20 cellular contexts compared by ENCODE assay signal in genomic region chr16:30022887-30023286, GRCh38. TPM values are rescaled to one million over a fixed set of nuclear protein-coding genes. Genes with fewer than 3 reads are reported as not detected.
DNase-seq lines count a peak whose midpoint lies in the region; ATAC-seq and TF ChIP-seq lines count a peak whose summit lies in the region.
"Had no signal": no experiment of that assay in that cellular context is flagged by ENCODE, and none has a peak within 500 bp of the region (broad histone marks: within the 10 kb centered on the region; RNA-seq: fewer than 3 reads in every experiment).

C16orf92 (plus strand) TSS chr16:30023198; CDS start chr16:30023341, 143 bp downstream.

- no peaks in the 10 kb centered on the region for H4K20me1 ChIP-seq in H9 (ENCODE audit: control insufficient read depth, insufficient read depth, insufficient read length)

- H3K4me3 Mint-ChIP-seq in H9: no peak within 1 kb of the TSS; a peak in 1 of 5 replicates

- no peak within 1 kb of the TSS for H4K8ac ChIP-seq in H9 (replicated peaks; ENCODE audit: insufficient read length, low read depth, low read length)
- no peak within 1 kb of the TSS for H4K8ac ChIP-seq in neuronal stem cell (ENCODE audit: low read depth, low read length)

- H4K5ac ChIP-seq in H9 (ENCODE audit: insufficient read length, low read depth, low read length): no peak within 1 kb of the TSS

- H3K79me2 ChIP-seq in H9 (ENCODE audit: insufficient read depth, low read length): no peaks in the 10 kb centered on the region

- TF ChIP-seq CTCF in H9 (conservative IDR thresholded peaks at IDR 0.05) (no peak), WERI-Rb-1 (IDR thresholded peaks at IDR 0.05; ENCODE audit: low read depth, low read length) (no peak)

- H3K79me1 ChIP-seq in H9 (ENCODE audit: insufficient read depth, low read depth, low read length, poor library complexity, severe bottlenecking) (no peaks in the 10 kb centered on the region), neuronal stem cell (ENCODE audit: low read depth, low read length) (peaks cover 4% of the 10 kb centered on the region)

- H2BK15ac ChIP-seq in H9 (ENCODE audit: low read depth, low read length) (no peak within 1 kb of the TSS), neuronal stem cell (ENCODE audit: low read length) (no peak within 1 kb of the TSS)

- H3K4me2 ChIP-seq in H9 (ENCODE audit: insufficient read depth, insufficient read length, low read length) (no peak within 1 kb of the TSS), neuronal stem cell (ENCODE audit: insufficient read depth, low read length, poor library complexity, severe bottlenecking) (no peak within 1 kb of the TSS)

- no peaks in the 10 kb centered on the region; a peak in 1 of 5 replicates for H3K9me3 Mint-ChIP-seq in H9
- H3K9me3 Mint-ChIP-seq: HFFc6, IgD-negative memory B cell had no signal

- peaks cover 6 to 15% (median 11%) of the 10 kb centered on the region in 3 experiments; a peak in 5 of 7 replicates for H3K36me3 Mint-ChIP-seq in H9 (ENCODE audit: insufficient read depth in 1 of 3, low read depth in 3 of 3)
- H3K36me3 Mint-ChIP-seq: CD4-positive, alpha-beta memory T cell had no signal

- H3K23ac ChIP-seq in H9 (ENCODE audit: insufficient read length, low read depth, low read length) (no peak within 1 kb of the TSS), neuronal stem cell (ENCODE audit: low read depth, low read length, poor library complexity) (no peak within 1 kb of the TSS)

- no peak within 1 kb of the TSS for H3K14ac ChIP-seq in H9 (ENCODE audit: insufficient read depth, low read length)
- no peak within 1 kb of the TSS for H3K14ac ChIP-seq in neuronal stem cell (ENCODE audit: low read length)

- H3K56ac ChIP-seq in H9 (ENCODE audit: insufficient read length, low read depth, low read length): no peak within 1 kb of the TSS

- WGBS in H9 (ENCODE audit: extremely low coverage, insufficient read length, low lambda C conversion rate): no CpG with 5 or more reads among the region's 6 CpGs
- WGBS in neuronal stem cell (ENCODE audit: extremely low coverage in 2 of 2, insufficient read length in 2 of 2, insufficient replicate concordance in 1 of 2), 2 donors: no CpG with 5 or more reads among the region's 6 CpGs

- H3K4me1 ChIP-seq in H9 (ENCODE audit: insufficient read depth, low read length): no peaks in the 10 kb centered on the region
- no peaks in the 10 kb centered on the region for H3K4me1 ChIP-seq in iPS-15b (ENCODE audit: control insufficient read depth, insufficient read depth, low read length)
- peaks cover 0 to 4% of the 10 kb centered on the region in 2 donors for H3K4me1 ChIP-seq in neuronal stem cell (ENCODE audit: control insufficient read depth in 2 of 2, insufficient read depth in 1 of 2, low read depth in 1 of 2, low read length in 2 of 2)
- H3K4me1 ChIP-seq: A549 had no signal

- peak within 1 kb of the TSS in 2 of 3 experiments; percentile 69 to 85; a peak in 2 of 7 replicates for H3K27ac Mint-ChIP-seq in H9
- H3K27ac Mint-ChIP-seq: HFFc6, IgD-negative memory B cell had no signal

- no peak within 1 kb of the TSS for H3T11ph ChIP-seq in H9 (ENCODE audit: low read length)

- H3K9ac ChIP-seq in H9 (ENCODE audit: extremely low read depth, insufficient read length, low read length) (no peak within 1 kb of the TSS), iPS-15b (ENCODE audit: low read depth, low read length) (peak within 1 kb of the TSS; percentile 24), neuronal stem cell (ENCODE audit: low read depth, low read length, poor library complexity) (no peak within 1 kb of the TSS)
- H3K9ac ChIP-seq: GM23248 had no signal

- peaks cover 4% of the 10 kb centered on the region for H3K23me2 ChIP-seq in H9 (ENCODE audit: insufficient read length, low read depth, low read length, poor library complexity, severe bottlenecking)

- H3K27ac ChIP-seq in H9 (ENCODE audit: insufficient read length, low read depth, low read length) (no peak within 1 kb of the TSS), WERI-Rb-1 (peak within 1 kb of the TSS; percentile 28), neuronal stem cell (replicated peaks; ENCODE audit: low read length) (no peak within 1 kb of the TSS)
- H3K27ac ChIP-seq: GM23248 had no signal

- no peaks in the 10 kb centered on the region; the same call in 1 of the 2 replicates for H3K27me3 ChIP-seq in H9 (ENCODE audit: insufficient read depth, low read length)
- no peaks in the 10 kb centered on the region for H3K27me3 ChIP-seq in WERI-Rb-1 (ENCODE audit: insufficient read depth, low read depth, severe bottlenecking)
- no peaks in the 10 kb centered on the region for H3K27me3 ChIP-seq in iPS-15b (ENCODE audit: control insufficient read depth, insufficient read depth, low read length)
- peaks cover 0 to 15% (median 0%) of the 10 kb centered on the region in 3 experiments for H3K27me3 ChIP-seq in neuronal stem cell (ENCODE audit: control insufficient read depth in 3 of 3, insufficient read depth in 3 of 3, low read depth in 1 of 3, low read length in 3 of 3)

- H3K27me3 Mint-ChIP-seq in H9 (ENCODE audit: low read depth): peaks cover 2% of the 10 kb centered on the region

- no peak within 1 kb of the TSS for H2BK5ac ChIP-seq in H9 (ENCODE audit: insufficient read length, low read length)
- H2BK5ac ChIP-seq in neuronal stem cell (ENCODE audit: low read length): no peak within 1 kb of the TSS

- peaks cover 1 to 10% of the 10 kb centered on the region in 2 experiments for H3K4me1 Mint-ChIP-seq in H9

- H3K36me3 ChIP-seq in WERI-Rb-1: peaks cover 42% of the 10 kb centered on the region
- peaks cover 11% of the 10 kb centered on the region for H3K36me3 ChIP-seq in iPS-15b (ENCODE audit: control insufficient read depth, insufficient read depth, low read length)
- peaks cover 0 to 7% of the 10 kb centered on the region in 2 donors for H3K36me3 ChIP-seq in neuronal stem cell (replicated peaks in 1 of 2; ENCODE audit: control insufficient read depth in 2 of 2, insufficient read depth in 2 of 2, low read length in 2 of 2)

- ATAC-seq in HG03196 (IDR thresholded peaks at IDR 0.05; ENCODE audit: unreplicated experiment): no peak
- ATAC-seq: A549, HepG2 had no signal

- H4K91ac ChIP-seq in H9 (ENCODE audit: insufficient read length, low read depth, low read length) (no peak within 1 kb of the TSS), neuronal stem cell (ENCODE audit: low read depth, low read length, poor library complexity) (no peak within 1 kb of the TSS)

- DNase-seq in H9 (no peak), WERI-Rb-1 (no peak), CD1c-positive myeloid dendritic cell (ENCODE audit: extremely low spot score) (no peak), neuronal stem cell (ENCODE audit: low spot score) (no peak)
- DNase-seq: AML-193; CD4-positive, alpha-beta memory T cell; DMS153; DMS79; GDM1; GM23248; HCEC 1CT; HFFc6 had no signal

- no peak within 1 kb of the TSS for H2BK120ac ChIP-seq in H9 (ENCODE audit: low read depth, low read length, poor library complexity, severe bottlenecking)
- H2BK120ac ChIP-seq in neuronal stem cell (ENCODE audit: low read depth, low read length): no peak within 1 kb of the TSS

- no peak within 1 kb of the TSS for H2AFZ ChIP-seq in H9 (ENCODE audit: low read length)
- no peak within 1 kb of the TSS for H2AFZ ChIP-seq in neuronal stem cell (ENCODE audit: low read length)

- H2BK12ac ChIP-seq in H9 (ENCODE audit: insufficient read length, low read depth, low read length) (no peak within 1 kb of the TSS), neuronal stem cell (ENCODE audit: low read length) (no peak within 1 kb of the TSS)

- no peak within 1 kb of the TSS for H3K4ac ChIP-seq in H9 (ENCODE audit: low read depth, low read length)
- H3K4ac ChIP-seq in neuronal stem cell (ENCODE audit: low read length): no peak within 1 kb of the TSS

- H2AK5ac ChIP-seq in H9 (ENCODE audit: insufficient read length, low read length): no peak within 1 kb of the TSS
- H2AK5ac ChIP-seq in neuronal stem cell (ENCODE audit: low read depth, low read length): no peak within 1 kb of the TSS

- no peak within 1 kb of the TSS for H2BK20ac ChIP-seq in H9 (ENCODE audit: low read depth, low read length, poor library complexity, severe bottlenecking)

- H3K18ac ChIP-seq in H9 (ENCODE audit: insufficient read length, low read depth, low read length) (no peak within 1 kb of the TSS), neuronal stem cell (ENCODE audit: low read length) (no peak within 1 kb of the TSS)

- no peak within 1 kb of the TSS for H3K4me3 ChIP-seq in WERI-Rb-1 (ENCODE audit: low read depth, low read length)
- H3K4me3 ChIP-seq in iPS-15b (ENCODE audit: low read depth, low read length): no peak within 1 kb of the TSS
- no peak within 1 kb of the TSS for H3K4me3 ChIP-seq in neuronal stem cell (ENCODE audit: low read length in 2 of 2)

- H3K9me3 ChIP-seq in H9 (ENCODE audit: control insufficient read depth, low read depth, low read length): no peaks in the 10 kb centered on the region
- no peaks in the 10 kb centered on the region for H3K9me3 ChIP-seq in WERI-Rb-1 (ENCODE audit: severe bottlenecking)
- no peaks in the 10 kb centered on the region for H3K9me3 ChIP-seq in iPS-15b (ENCODE audit: control insufficient read depth, insufficient read depth, low read length)
- H3K9me3 ChIP-seq in neuronal stem cell (replicated peaks in 1 of 2; ENCODE audit: control insufficient read depth in 2 of 2, insufficient read depth in 1 of 2, low read depth in 1 of 2, low read length in 2 of 2): no peaks in the 10 kb centered on the region
- H3K9me3 ChIP-seq: A549 had no signal

RNA-seq across cellular contexts. Expression of gene C16orf92, which starts in this region (rescaled TPM):
- not detected in 2 replicates for total RNA-seq in H9 (2021)
- polyA plus RNA-seq in neuronal stem cell (2013, experiment 1 of 2): not detected
- not detected for polyA plus RNA-seq in neuronal stem cell (2013, experiment 2 of 2)
- total RNA-seq: CD4-positive, alpha-beta memory T cell; Daoy; GM23248; H4; HepG2; HFFc6 had no signal
- polyA plus RNA-seq: A549; BJ; CD4-positive, alpha-beta memory T cell; GM23248; HepG2; IgD-negative memory B cell had no signal
